Comparison of ENCODE assay signal across 21 cellular contexts in genomic region chr1:168783831-168784230, GRCh38. TPM values are rescaled to one million over a fixed set of nuclear protein-coding genes. Genes with fewer than 3 reads are reported as not detected.
DNase-seq lines count a peak whose midpoint lies in the region; ATAC-seq and TF ChIP-seq lines count a peak whose summit lies in the region.
"Had no signal": no experiment of that assay in that cellular context is flagged by ENCODE, and none has a peak within 500 bp of the region (broad histone marks: within the 10 kb centered on the region; RNA-seq: fewer than 3 reads in every experiment).

No MANE protein-coding gene starts in this region.

- H3K36me3 ChIP-seq in hepatocyte (replicated peaks; ENCODE audit: insufficient read depth, low read depth) = no peaks in the 10 kb centered on the region
- H3K36me3 ChIP-seq: breast epithelium, vagina had no signal

- DNase-seq in GM03348 (ENCODE audit: low spot score) (peak; percentile 63), choroid plexus epithelial cell (ENCODE audit: low read depth) (peak; percentile 7), hepatocyte (ENCODE audit: low spot score) (peak; percentile 51), skeletal muscle cell (ENCODE audit: low read depth) (peak; percentile 56), HUDEP-2 (lab: John Stamatoyannopoulos, UW; ENCODE audit: unreplicated experiment in 76 of 76) (no peak), MV-4-11 (lab: John Stamatoyannopoulos, UW) (no peak)
- DNase-seq in activated T-cell treated with anti-CD3 and anti-CD28 coated beads, Interleukin-2, amount 50 U/mL, for 72 hours = no peak
- DNase-seq in activated T-helper 2 cell treated with anti-CD3 and anti-CD28 coated beads, Interferon-gamma antibody, Interleukin-2, Interleukin-4, amounts not matched to agents 10 μg/mL and 5 μg/mL and 100 μg/mL, durations not matched to agents 14 hours and 24 hours and 36 hours (ENCODE audit: low spot score) = no peak
- DNase-seq: activated CD4-positive, alpha-beta T cell treated with anti-CD3 and anti-CD28 coated beads, Interleukin-2, amount 10 ng/mL, durations not matched to agents 24 days and 14 days; immature natural killer cell; NCI-H1105 treated with DMSO at 0.1 percent for 48 hours; NCI-H748 treated with DMSO at 0.1 percent for 48 hours; nucleus accumbens; PC-9; stimulated activated naive CD8-positive, alpha-beta T cell treated with anti-CD3 and anti-CD28 coated beads, Interleukin-15, Interleukin-2, amounts not matched to agents 100 U/mL and 50 U/mL, for 24 hours had no signal

- H3K4me1 Mint-ChIP-seq in activated T-cell treated with anti-CD3 and anti-CD28 coated beads, Interleukin-2, amount 50 U/mL, for 72 hours (ENCODE audit: low read depth) = no peaks in the 10 kb centered on the region
- no peaks in the 10 kb centered on the region for H3K4me1 Mint-ChIP-seq in activated T-helper 2 cell treated with anti-CD3 and anti-CD28 coated beads, Interferon-gamma antibody, Interleukin-2, Interleukin-4, amounts not matched to agents 10 μg/mL and 5 μg/mL and 100 μg/mL, durations not matched to agents 14 hours and 24 hours and 36 hours (ENCODE audit: low read depth)
- H3K4me1 Mint-ChIP-seq: activated CD4-positive, alpha-beta T cell treated with anti-CD3 and anti-CD28 coated beads, Interleukin-2, amount 10 ng/mL, durations not matched to agents 24 days and 14 days; activated naive CD4-positive, alpha-beta T cell treated with anti-CD3 and anti-CD28 coated beads, Interleukin-2, amount 50 U/mL, for 24 hours; immature natural killer cell had no signal

- no peak overlapping the region for H3K27ac Mint-ChIP-seq in activated T-cell treated with anti-CD3 and anti-CD28 coated beads, Interleukin-2, amount 50 U/mL, for 72 hours
- no peak overlapping the region for H3K27ac Mint-ChIP-seq in activated T-helper 2 cell treated with anti-CD3 and anti-CD28 coated beads, Interferon-gamma antibody, Interleukin-2, Interleukin-4, amounts not matched to agents 10 μg/mL and 5 μg/mL and 100 μg/mL, durations not matched to agents 14 hours and 24 hours and 36 hours
- H3K27ac Mint-ChIP-seq: activated CD4-positive, alpha-beta T cell treated with anti-CD3 and anti-CD28 coated beads, Interleukin-2, amount 10 ng/mL, durations not matched to agents 24 days and 14 days; activated naive CD4-positive, alpha-beta T cell treated with anti-CD3 and anti-CD28 coated beads, Interleukin-2, amount 50 U/mL, for 24 hours; immature natural killer cell; mesothelial cell of epicardium had no signal

- peaks cover 5% of the 10 kb centered on the region for H3K4me1 ChIP-seq in hepatocyte (ENCODE audit: insufficient read depth)
- H3K4me1 ChIP-seq: breast epithelium, vagina had no signal

- H2AFZ ChIP-seq in hepatocyte = no peak overlapping the region
- H2AFZ ChIP-seq: PC-9 had no signal

- H3K79me2 ChIP-seq in hepatocyte = no peaks in the 10 kb centered on the region

- H3K36me3 Mint-ChIP-seq in activated T-cell treated with anti-CD3 and anti-CD28 coated beads, Interleukin-2, amount 50 U/mL, for 72 hours (ENCODE audit: insufficient read depth in 2 of 2) = no peaks in the 10 kb centered on the region
- H3K36me3 Mint-ChIP-seq in activated T-helper 2 cell treated with anti-CD3 and anti-CD28 coated beads, Interferon-gamma antibody, Interleukin-2, Interleukin-4, amounts not matched to agents 10 μg/mL and 5 μg/mL and 100 μg/mL, durations not matched to agents 14 hours and 24 hours and 36 hours (ENCODE audit: low read depth) = no peaks in the 10 kb centered on the region
- H3K36me3 Mint-ChIP-seq: activated naive CD4-positive, alpha-beta T cell treated with anti-CD3 and anti-CD28 coated beads, Interleukin-2, amount 50 U/mL, for 24 hours; mesothelial cell of epicardium had no signal

- WGBS in hepatocyte (ENCODE audit: low lambda C conversion rate, missing lambda C conversion rate) = 56% methylated on average over 2 of the region's 2 CpGs

- no peaks in the 10 kb centered on the region for H3K9me2 ChIP-seq in hepatocyte (replicated peaks; ENCODE audit: insufficient read depth)

- H3K4me3 ChIP-seq in choroid plexus epithelial cell (ENCODE audit: low read depth, low read length) (no peak overlapping the region), hepatocyte (no peak overlapping the region), skeletal muscle cell (ENCODE audit: low read depth, low read length) (no peak overlapping the region)
- H3K4me3 ChIP-seq: breast epithelium, PC-9, vagina had no signal

- H3K4me2 ChIP-seq in hepatocyte = peak overlapping the region; percentile 54
- H3K4me2 ChIP-seq: PC-9 had no signal

- H3K27me3 ChIP-seq in hepatocyte = no peaks in the 10 kb centered on the region
- H3K27me3 ChIP-seq: breast epithelium, vagina had no signal

- no peaks in the 10 kb centered on the region for H4K20me1 ChIP-seq in hepatocyte (ENCODE audit: insufficient read depth, poor library complexity, severe bottlenecking)

- H3K9me3 ChIP-seq in hepatocyte (ENCODE audit: low read depth) = no peaks in the 10 kb centered on the region
- H3K9me3 ChIP-seq: breast epithelium, vagina had no signal

- H3K9me3 Mint-ChIP-seq in activated T-cell treated with anti-CD3 and anti-CD28 coated beads, Interleukin-2, amount 50 U/mL, for 72 hours = no peaks in the 10 kb centered on the region
- H3K9me3 Mint-ChIP-seq in activated T-helper 2 cell treated with anti-CD3 and anti-CD28 coated beads, Interferon-gamma antibody, Interleukin-2, Interleukin-4, amounts not matched to agents 10 μg/mL and 5 μg/mL and 100 μg/mL, durations not matched to agents 14 hours and 24 hours and 36 hours = no peaks in the 10 kb centered on the region
- H3K9me3 Mint-ChIP-seq: activated CD4-positive, alpha-beta T cell treated with anti-CD3 and anti-CD28 coated beads, Interleukin-2, amount 10 ng/mL, durations not matched to agents 24 days and 14 days; activated naive CD4-positive, alpha-beta T cell treated with anti-CD3 and anti-CD28 coated beads, Interleukin-2, amount 50 U/mL, for 24 hours; immature natural killer cell had no signal

- peak overlapping the region; percentile 81 for H3K27ac ChIP-seq in hepatocyte
- H3K27ac ChIP-seq: HL-60, PC-9, vagina had no signal

- intact Hi-C loops in activated T-helper 2 cell treated with anti-CD3 and anti-CD28 coated beads, Interferon-gamma antibody, Interleukin-2, Interleukin-4, amounts not matched to agents 10 μg/mL and 5 μg/mL and 100 μg/mL, durations not matched to agents 14 hours and 24 hours and 36 hours (cut with micrococcal nuclease) = no loop called here

- H3K27me3 Mint-ChIP-seq in activated T-cell treated with anti-CD3 and anti-CD28 coated beads, Interleukin-2, amount 50 U/mL, for 72 hours (ENCODE audit: low read depth) = peaks cover 20% of the 10 kb centered on the region
- peaks cover 32% of the 10 kb centered on the region for H3K27me3 Mint-ChIP-seq in activated T-helper 2 cell treated with anti-CD3 and anti-CD28 coated beads, Interferon-gamma antibody, Interleukin-2, Interleukin-4, amounts not matched to agents 10 μg/mL and 5 μg/mL and 100 μg/mL, durations not matched to agents 14 hours and 24 hours and 36 hours (ENCODE audit: low read depth)

- no peak for ATAC-seq in activated T-cell treated with anti-CD3 and anti-CD28 coated beads, Interleukin-2, amount 50 U/mL, for 72 hours (replicated peaks in 1 of 2)
- ATAC-seq: stimulated activated naive CD8-positive, alpha-beta T cell treated with anti-CD3 and anti-CD28 coated beads, Interleukin-15, Interleukin-2, amounts not matched to agents 100 U/mL and 50 U/mL, for 24 hours had no signal

- TF ChIP-seq CTCF in choroid plexus epithelial cell (conservative IDR thresholded peaks at IDR 0.05; ENCODE audit: low read depth, low read length) = no peak
- TF ChIP-seq CTCF in hepatocyte (IDR thresholded peaks at IDR 0.05; ENCODE audit: poor library complexity) = no peak

- no peak overlapping the region for H3K4me3 Mint-ChIP-seq in activated T-cell treated with anti-CD3 and anti-CD28 coated beads, Interleukin-2, amount 50 U/mL, for 72 hours
- no peak overlapping the region for H3K4me3 Mint-ChIP-seq in activated T-helper 2 cell treated with anti-CD3 and anti-CD28 coated beads, Interferon-gamma antibody, Interleukin-2, Interleukin-4, amounts not matched to agents 10 μg/mL and 5 μg/mL and 100 μg/mL, durations not matched to agents 14 hours and 24 hours and 36 hours (ENCODE audit: low read depth)
- H3K4me3 Mint-ChIP-seq: activated CD4-positive, alpha-beta T cell treated with anti-CD3 and anti-CD28 coated beads, Interleukin-2, amount 10 ng/mL, durations not matched to agents 24 days and 14 days; activated naive CD4-positive, alpha-beta T cell treated with anti-CD3 and anti-CD28 coated beads, Interleukin-2, amount 50 U/mL, for 24 hours; immature natural killer cell; mesothelial cell of epicardium had no signal

RNA-seq across cellular contexts. Expression of gene DPT, which starts 54.8 kb away (rescaled TPM):
- total RNA-seq in hepatocyte = 12.5 and 13.5 TPM in 2 replicates
- polyA plus RNA-seq in hepatocyte = 8.2 and 14.6 TPM in 2 replicates
- total RNA-seq in activated T-cell treated with anti-CD3 and anti-CD28 coated beads, Interleukin-2, amount 50 U/mL, for 72 hours = not detected
- not detected in 2 replicates for total RNA-seq in activated T-helper 2 cell treated with anti-CD3 and anti-CD28 coated beads, Interferon-gamma antibody, Interleukin-2, Interleukin-4, amounts not matched to agents 10 μg/mL and 5 μg/mL and 100 μg/mL, durations not matched to agents 14 hours and 24 hours and 36 hours
- total RNA-seq: activated CD4-positive, alpha-beta T cell treated with anti-CD3 and anti-CD28 coated beads, Interleukin-2, amount 10 ng/mL, durations not matched to agents 24 days and 14 days; H1; PC-9 had no signal
- polyA plus RNA-seq: H1, immature natural killer cell had no signal

Comparison
In these comparisons a context has a peak if more than half of its experiments do, and no peak if none do; other contexts are left out.
1. DNase-seq: peak in GM03348 (single experiment), choroid plexus epithelial cell (single experiment), hepatocyte (single experiment) and skeletal muscle cell (single experiment); none in activated T-cell treated with anti-CD3 and anti-CD28 coated beads, Interleukin-2, amount 50 U/mL, for 72 hours (0 of 2), HUDEP-2 (0 of 76), activated T-helper 2 cell treated with anti-CD3 and anti-CD28 coated beads, Interferon-gamma antibody, Interleukin-2, Interleukin-4, amounts not matched to agents 10 μg/mL and 5 μg/mL and 100 μg/mL, durations not matched to agents 14 hours and 24 hours and 36 hours (single experiment) and MV-4-11 (single experiment).
2. RNA of gene DPT, which starts 54.8 kb away (total RNA-seq): 12.5 to 13.5 TPM in hepatocyte; not detected in activated T-cell treated with anti-CD3 and anti-CD28 coated beads, Interleukin-2, amount 50 U/mL, for 72 hours and not detected in activated T-helper 2 cell treated with anti-CD3 and anti-CD28 coated beads, Interferon-gamma antibody, Interleukin-2, Interleukin-4, amounts not matched to agents 10 μg/mL and 5 μg/mL and 100 μg/mL, durations not matched to agents 14 hours and 24 hours and 36 hours; every median in the first group is over 10 times any median in the second.